ENCODE assay signal across 22 cellular contexts in genomic region chr1:63630238-63630637, GRCh38. TPM values are rescaled to one million over a fixed set of nuclear protein-coding genes. Genes with fewer than 3 reads are reported as not detected.
DNase-seq lines count a peak whose midpoint lies in the region; ATAC-seq, FAIRE-seq and TF ChIP-seq lines count a peak whose summit lies in the region.
"Had no signal": no experiment of that assay in that cellular context is flagged by ENCODE, and none has a peak within 500 bp of the region (broad histone marks: within the 10 kb centered on the region; RNA-seq: fewer than 3 reads in every experiment).

No MANE protein-coding gene starts in this region.

- H3K79me1 ChIP-seq in IMR-90 (ENCODE audit: low read depth in 1 of 2, low read length in 2 of 2) = peaks cover 0 to 9% of the 10 kb centered on the region in 2 experiments; a peak in 2 of 4 replicates

- no peak overlapping the region for H3K56ac ChIP-seq in IMR-90 (ENCODE audit: extremely low read depth, insufficient read depth, low read length)

- H3K27ac Mint-ChIP-seq in chondrocyte (ENCODE audit: unreplicated experiment) = peak overlapping the region; percentile 8
- H3K27ac Mint-ChIP-seq: CD4-positive, alpha-beta memory T cell had no signal

- H3K36me3 ChIP-seq in IMR-90 (ENCODE audit: control insufficient read depth, insufficient read depth, low read length) (peaks cover 20% of the 10 kb centered on the region), keratinocyte (ENCODE audit: control insufficient read depth in 2 of 2, extremely low read depth in 1 of 2, insufficient read depth in 2 of 2, low read length in 2 of 2) (peaks cover 3 to 15% of the 10 kb centered on the region in 2 experiments)

- no peak for TF ChIP-seq CTCF in IMR-90 (conservative IDR thresholded peaks at IDR 0.05; ENCODE audit: low read depth, low read length)
- no peak for TF ChIP-seq CTCF in chondrocyte (IDR thresholded peaks at IDR 0.05)
- no peak for TF ChIP-seq CTCF in keratinocyte (optimal IDR thresholded peaks at IDR 0.05 in 1 of 3, IDR thresholded peaks at IDR 0.05 in 1 of 3, conservative IDR thresholded peaks at IDR 0.05 in 1 of 3; ENCODE audit: extremely low read depth in 1 of 3, insufficient read depth in 2 of 3, low read length in 3 of 3)

- 67% methylated on average over 1 of the region's 4 CpGs; no CpG with 5 or more reads in 1 of the 2 experiments for WGBS in IMR-90 (ENCODE audit: extremely low coverage in 2 of 2, insufficient read length in 1 of 2), 2 experiments

- H3K4me3 ChIP-seq in IMR-90 (ENCODE audit: insufficient read depth, low read depth, low read length) (no peak overlapping the region), keratinocyte (ENCODE audit: control insufficient read depth in 2 of 3, extremely low read depth in 1 of 3, insufficient read depth in 2 of 3, low read depth in 1 of 3, low read length in 3 of 3) (no peak overlapping the region)
- H3K4me3 ChIP-seq: A549, BLaER1 had no signal

- in situ Hi-C loops in IMR-90 (cut with MboI; ENCODE audit: low sequenced_read_pairs) = no loop called here

- no peak overlapping the region for H2BK120ac ChIP-seq in IMR-90 (ENCODE audit: low read depth, low read length)

- H3K18ac ChIP-seq in IMR-90 (ENCODE audit: low read depth, low read length) = peak overlapping the region; percentile 58; the same call in 1 of the 2 replicates

- H2BK5ac ChIP-seq in IMR-90 (ENCODE audit: low read depth, low read length, poor library complexity, severe bottlenecking) = peak overlapping the region; percentile 46

- no peak overlapping the region for H2AK9ac ChIP-seq in IMR-90 (replicated peaks; ENCODE audit: low read depth, low read length, poor library complexity)

- H3K27ac ChIP-seq in IMR-90 (ENCODE audit: insufficient read depth, low read length) (no peak overlapping the region), keratinocyte (ENCODE audit: control insufficient read depth, insufficient read depth, low read length) (peak overlapping the region; percentile 72)
- H3K27ac ChIP-seq: A549, BLaER1, HL-60 had no signal

- TF ChIP-seq POLR2A in GM12891 (IDR thresholded peaks at IDR 0.05; ENCODE audit: low read depth, low read length) (no peak), IMR-90 (IDR thresholded peaks at IDR 0.05; ENCODE audit: low read depth, low read length) (no peak)

- peak overlapping the region in 1 of 2 experiments; percentile 46; a peak in 1 of 4 replicates for H4K8ac ChIP-seq in IMR-90 (ENCODE audit: low read depth in 2 of 2, low read length in 2 of 2)

- no TSS peak for BruUV-seq in IMR-90 (replicated peaks; lab: Mats Ljungman, UMichigan)

- H3K4me1 Mint-ChIP-seq in chondrocyte (ENCODE audit: low read depth) = peaks cover 43% of the 10 kb centered on the region

- FAIRE-seq in GM12891 (lab: Jason Lieb, UNC) (peak; percentile 5), keratinocyte (lab: Jason Lieb, UNC) (peak; percentile 72)
- FAIRE-seq: A549, H54, HTR-8/SVneo had no signal

- ATAC-seq in IMR-90 (ENCODE audit: low read depth) = no peak
- ATAC-seq: A549, SK-N-SH treated with all-trans-retinoic acid at 6 μM for 48 hours had no signal

- no peak overlapping the region for H3K4ac ChIP-seq in IMR-90 (ENCODE audit: low read depth, low read length)

- H3K27me3 ChIP-seq in IMR-90 (ENCODE audit: control insufficient read depth, insufficient read depth, low read length) = no peaks in the 10 kb centered on the region
- H3K27me3 ChIP-seq in keratinocyte (ENCODE audit: control insufficient read depth, extremely low read depth, insufficient read depth, low read length) = no peaks in the 10 kb centered on the region
- H3K27me3 ChIP-seq: BLaER1 had no signal

- no peak overlapping the region for H2BK15ac ChIP-seq in IMR-90 (ENCODE audit: low read depth, low read length)

- peak overlapping the region; percentile 68; the same call in 1 of the 2 replicates for H4K5ac ChIP-seq in IMR-90 (ENCODE audit: low read depth, low read length)

- H3K79me2 ChIP-seq in keratinocyte (ENCODE audit: control insufficient read depth, insufficient read depth, low read length) = no peaks in the 10 kb centered on the region

- H3K27me3 Mint-ChIP-seq in chondrocyte (ENCODE audit: low read depth) = no peaks in the 10 kb centered on the region
- H3K27me3 Mint-ChIP-seq: CD4-positive, alpha-beta memory T cell had no signal

- H2AFZ ChIP-seq in IMR-90 (replicated peaks; ENCODE audit: low read length, poor library complexity) = no peak overlapping the region
- peak overlapping the region; percentile 10 for H2AFZ ChIP-seq in keratinocyte (ENCODE audit: control insufficient read depth, low read length)

- no peaks in the 10 kb centered on the region for H3K9me3 ChIP-seq in IMR-90 (ENCODE audit: control insufficient read depth, insufficient read depth, low read length)
- no peaks in the 10 kb centered on the region for H3K9me3 ChIP-seq in keratinocyte (ENCODE audit: control insufficient read depth, low read depth, low read length)
- H3K9me3 ChIP-seq: A549, BLaER1 had no signal

- no peak overlapping the region for H3K4me2 ChIP-seq in IMR-90 (ENCODE audit: low read depth, low read length)
- peak overlapping the region; percentile 64 for H3K4me2 ChIP-seq in keratinocyte (ENCODE audit: control insufficient read depth, extremely low read depth, insufficient read depth, low read depth, low read length)
- H3K4me2 ChIP-seq: A549, BLaER1 had no signal

- peaks cover 6% of the 10 kb centered on the region; the same call in 1 of the 2 replicates for H3K4me1 ChIP-seq in IMR-90 (ENCODE audit: control insufficient read depth, insufficient read depth, low read length)
- H3K4me1 ChIP-seq in keratinocyte (ENCODE audit: control insufficient read depth, extremely low read depth, insufficient read depth, low read length) = peaks cover 26% of the 10 kb centered on the region
- H3K4me1 ChIP-seq: BLaER1 had no signal

- H3K14ac ChIP-seq in IMR-90 (replicated peaks; ENCODE audit: low read depth, low read length) = no peak overlapping the region

- H3K9me1 ChIP-seq in IMR-90 (ENCODE audit: insufficient read depth, low read length) = no peaks in the 10 kb centered on the region; the same call in 1 of the 2 replicates
- H3K9me1 ChIP-seq in keratinocyte (ENCODE audit: control insufficient read depth, extremely low read depth, insufficient read depth, low read length) = no peaks in the 10 kb centered on the region

- H3K23ac ChIP-seq in IMR-90 (ENCODE audit: low read depth, low read length) = no peak overlapping the region

- H3K9me3 Mint-ChIP-seq in chondrocyte (ENCODE audit: low read depth) = no peaks in the 10 kb centered on the region
- H3K9me3 Mint-ChIP-seq: CD4-positive, alpha-beta memory T cell had no signal

- no peak overlapping the region for H2AK5ac ChIP-seq in IMR-90 (ENCODE audit: low read depth, low read length)

- no peak for TF ChIP-seq RAD21 in IMR-90 (IDR thresholded peaks at IDR 0.05; ENCODE audit: low read length)

- peaks cover 24% of the 10 kb centered on the region for H3K36me3 Mint-ChIP-seq in chondrocyte (ENCODE audit: low read depth)

- H3K9ac ChIP-seq in IMR-90 (ENCODE audit: low read depth, low read length) = no peak overlapping the region
- H3K9ac ChIP-seq in keratinocyte (ENCODE audit: control insufficient read depth, extremely low read depth, insufficient read depth, low read length) = no peak overlapping the region
- H3K9ac ChIP-seq: BLaER1 had no signal

- no peaks in the 10 kb centered on the region for H4K20me1 ChIP-seq in IMR-90 (ENCODE audit: insufficient read depth, low read length)
- no peaks in the 10 kb centered on the region for H4K20me1 ChIP-seq in keratinocyte (ENCODE audit: control insufficient read depth, extremely low read depth, insufficient read depth, low read length)

- dilution Hi-C loops in IMR-90 (cut with HindIII; ENCODE audit: low sequenced_read_pairs, unreplicated experiment) (no loop called here), keratinocyte (cut with MboI; ENCODE audit: extremely low pct_ligation_motif_present, low sequenced_read_pairs) (no loop called here)

- no peak overlapping the region; the same call in 1 of the 2 replicates for H2BK20ac ChIP-seq in IMR-90 (ENCODE audit: low read depth, low read length)

- CTCF ChIA-PET in IMR-90 (lab: Yijun Ruan, JAX) = no interaction called here

- no peak overlapping the region for H3K4me3 Mint-ChIP-seq in chondrocyte (ENCODE audit: unreplicated experiment)
- H3K4me3 Mint-ChIP-seq: CD4-positive, alpha-beta memory T cell had no signal

- POLR2A ChIA-PET in IMR-90 (lab: Charles Lee; ENCODE audit: unreplicated experiment) = no interaction called here

- H4K91ac ChIP-seq in IMR-90 (ENCODE audit: insufficient read depth, low read depth, low read length) = no peak overlapping the region

- DNase-seq in GM12891 (ENCODE audit: insufficient read length, low spot score) (no peak), IMR-90 (no peak), chondrocyte (ENCODE audit: low spot score) (no peak), keratinocyte (ENCODE audit: low read depth, low spot score) (no peak), hepatic stellate cell (ENCODE audit: low spot score) (no peak), H4 (ENCODE audit: low spot score) (no peak), NCI-H128 (lab: John Stamatoyannopoulos, UW; ENCODE audit: unreplicated experiment) (no peak), NCI-H1092 treated with DMSO at 0.1 percent for 48 hours (lab: John Stamatoyannopoulos, UW) (no peak)
- DNase-seq: CD4-positive, alpha-beta memory T cell; DMS153; GDM1; Kasumi-1; NCI-H1105; NCI-H1694 treated with DMSO at 0.1 percent for 48 hours; NCI-H774; SIG-M5 had no signal

- intact Hi-C loops in IMR-90 (cut with micrococcal nuclease) = no loop called here

TF ChIP-seq in GM12891, 5 proteins besides CTCF, POLR2A, EP300 and RAD21 (continues in another document):
- TF ChIP-seq POU2F2 (IDR thresholded peaks at IDR 0.05; ENCODE audit: low read depth, low read length) (no peak), PAX5 (IDR thresholded peaks at IDR 0.05; ENCODE audit: insufficient read depth, low read length, severe bottlenecking) (no peak)

TF ChIP-seq in IMR-90, 13 proteins besides CTCF, POLR2A, EP300 and RAD21 (continues in another document):
- no peak for TF ChIP-seq RCOR1 (IDR thresholded peaks at IDR 0.05; ENCODE audit: insufficient replicate concordance, low read length)
- no peak for TF ChIP-seq RFX5 (IDR thresholded peaks at IDR 0.05; ENCODE audit: low read depth, low read length)

RNA-seq across cellular contexts. Expression of gene PGM1, which starts 37.0 kb away (rescaled TPM):
- 50.0 TPM for polyA plus RNA-seq in GM12891 (2012; ENCODE audit: low read depth, missing spikeins)
- total RNA-seq in IMR-90 (2012; rRNA removed) = 82.5 and 94.5 TPM in 2 replicates
- polyA plus RNA-seq in IMR-90 (2012; rRNA removed) = 35.8 and 42.6 TPM in 2 replicates
- polyA plus RNA-seq in IMR-90 (2012; cell fraction: cytosol; rRNA removed) = 31.9 and 32.3 TPM in 2 replicates
- polyA plus RNA-seq in IMR-90 (2012; cell fraction: nucleus; rRNA removed; ENCODE audit: low replicate concordance) = 12.6 and 24.0 TPM in 2 replicates
- 96.9 to 111 TPM (median 104 TPM) in 3 replicates for total RNA-seq in chondrocyte
- polyA plus RNA-seq in keratinocyte = 34.0 to 38.9 TPM (median 36.3 TPM) in 3 replicates
- 23.7 TPM for polyA plus RNA-seq in keratinocyte (2011; ENCODE audit: low read depth)
- 42.2 and 42.5 TPM in 2 replicates for polyA plus RNA-seq in keratinocyte (2011; cell fraction: cytosol; rRNA removed)
- polyA plus RNA-seq in keratinocyte (2011; cell fraction: nucleus; rRNA removed) = 27.2 and 35.4 TPM in 2 replicates
- 44.8 and 53.2 TPM in 2 replicates for polyA plus RNA-seq in keratinocyte (2012; ENCODE audit: low replicate concordance)
- polyA minus RNA-seq in keratinocyte = 39.3 to 42.8 TPM (median 39.9 TPM) in 3 replicates
- polyA minus RNA-seq in keratinocyte (2011; cell fraction: cytosol; rRNA and poly(A)+ RNA removed) = 26.7 TPM
- polyA minus RNA-seq in keratinocyte (2011; cell fraction: nucleus; rRNA and poly(A)+ RNA removed) = 14.0 and 26.8 TPM in 2 replicates
- total RNA-seq in H4 (2014; rRNA removed; shearing (Covaris generic)) = 84.0 and 93.6 TPM in 2 replicates
